25 cellular contexts compared by ENCODE assay signal in the genomic region with DNA sequence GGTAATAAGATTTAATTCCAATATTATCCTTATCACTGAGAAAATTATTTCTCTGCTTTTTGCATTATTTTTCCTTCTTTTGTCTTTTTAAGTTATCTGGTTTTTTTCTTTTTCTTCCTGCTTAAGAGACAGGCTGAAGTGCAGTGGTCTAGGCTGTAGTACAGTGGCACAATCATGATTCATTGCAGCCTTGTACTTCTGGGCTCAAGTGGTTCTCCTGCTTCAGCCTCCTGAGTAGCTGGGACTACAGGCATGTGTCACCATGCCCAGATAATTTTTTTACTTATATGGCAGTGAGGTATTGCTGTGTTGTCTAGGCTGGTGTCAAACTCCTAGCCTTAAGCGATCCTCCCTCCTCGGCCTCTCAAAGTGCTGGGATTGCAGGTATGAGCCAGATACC.
"Had no signal": no experiment of that assay in that cellular context is flagged by ENCODE, and none has a peak within 500 bp of the region (broad histone marks: within the 10 kb centered on the region; RNA-seq: fewer than 3 reads in every experiment).

No MANE protein-coding gene starts in this region.

- H3K4me1 ChIP-seq: SJCRH30 had no signal

- H3K27ac ChIP-seq: cardiac muscle cell, RWPE1, SJCRH30, WERI-Rb-1 had no signal

- H3K27ac Mint-ChIP-seq: activated CD8-positive, alpha-beta T cell treated with anti-CD3 and anti-CD28 coated beads, Interleukin-2, amount 10 ng/mL, durations not matched to agents 7 days and 5 days; brain had no signal

- H3K9ac ChIP-seq: SK-N-SH had no signal

- H3K9me3 ChIP-seq: MG63, SJCRH30, SK-N-SH had no signal

- H3K4me2 ChIP-seq: SK-N-SH had no signal

- H3K9me3 Mint-ChIP-seq: brain had no signal

- H3K36me3 ChIP-seq: MG63 had no signal

- ATAC-seq: activated CD8-positive, alpha-beta T cell treated with anti-CD3 and anti-CD28 coated beads, Interleukin-2, amount 10 ng/mL, durations not matched to agents 7 days and 5 days; Panc1 had no signal

- H3K4me3 ChIP-seq: cardiac muscle cell, MG63, SJCRH30 had no signal

- H3K27me3 Mint-ChIP-seq: brain had no signal

- DNase-seq: activated CD4-positive, alpha-beta T cell treated with anti-CD3 and anti-CD28 coated beads for 48 hours; activated CD4-positive, alpha-beta T cell treated with anti-CD3 and anti-CD28 coated beads, Interleukin-2, amount 50 U/mL, for 4 hours; activated CD8-positive, alpha-beta memory T cell treated with anti-CD3 and anti-CD28 coated beads, Interleukin-2, amount 50 U/mL, for 48 hours; activated CD8-positive, alpha-beta T cell treated with anti-CD3 and anti-CD28 coated beads, Interleukin-2, amount 10 ng/mL, durations not matched to agents 7 days and 5 days; activated naive CD4-positive, alpha-beta T cell treated with anti-CD3 and anti-CD28 coated beads, Interleukin-2, amount 50 U/mL, for 16 hours; activated T-cell treated with anti-CD3 and anti-CD28 coated beads, Interleukin-2, amount 50 U/mL, for 1 hour; amygdala; MG63; MV-4-11; NCI-H1436; NCI-H1694 treated with DMSO at 0.1 percent for 48 hours; NCI-H345; NCI-H510A; NCI-H526 treated with DMSO at 0.1 percent for 48 hours; NCI-H82; OCI-M1; Right ventricle myocardium superior; SJCRH30; SK-N-SH; T-helper 1 cell; WERI-Rb-1 had no signal

- H3K4me3 Mint-ChIP-seq: activated CD8-positive, alpha-beta T cell treated with anti-CD3 and anti-CD28 coated beads, Interleukin-2, amount 10 ng/mL, durations not matched to agents 7 days and 5 days; brain had no signal

- H3K27me3 ChIP-seq: cardiac muscle cell, MG63, SJCRH30 had no signal
